Comparison of ENCODE assay signal across 1 cellular context in the genomic region with DNA sequence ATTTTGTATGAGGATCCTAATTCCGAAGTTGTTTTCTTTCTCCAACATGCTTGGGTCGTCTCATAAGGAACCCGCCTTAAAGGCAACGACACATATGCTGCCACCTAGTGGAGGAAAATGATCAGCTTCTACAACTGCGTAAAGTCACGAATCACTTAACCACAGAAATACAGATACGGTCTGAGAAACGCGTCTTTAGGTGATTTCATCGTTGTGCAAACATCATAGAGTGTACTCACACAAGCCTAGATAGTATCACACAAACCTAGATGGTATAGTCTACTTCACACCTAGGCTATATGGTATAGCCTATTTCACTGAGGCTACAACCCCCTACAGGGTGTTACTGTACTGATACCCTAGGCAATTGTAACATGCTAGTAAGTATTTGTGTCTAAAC.
A peak's percentile ranks its signal among the peaks of the same experiment; 100 is the strongest.
TF ChIP-seq lines count a peak whose summit lies in the region.

No MANE protein-coding gene starts in this region.

TF ChIP-seq in GM12878, 131 proteins besides CTCF, POLR2A, EP300 and RAD21 (continued from another document and continues in another):
- TF ChIP-seq, protein P1, sequence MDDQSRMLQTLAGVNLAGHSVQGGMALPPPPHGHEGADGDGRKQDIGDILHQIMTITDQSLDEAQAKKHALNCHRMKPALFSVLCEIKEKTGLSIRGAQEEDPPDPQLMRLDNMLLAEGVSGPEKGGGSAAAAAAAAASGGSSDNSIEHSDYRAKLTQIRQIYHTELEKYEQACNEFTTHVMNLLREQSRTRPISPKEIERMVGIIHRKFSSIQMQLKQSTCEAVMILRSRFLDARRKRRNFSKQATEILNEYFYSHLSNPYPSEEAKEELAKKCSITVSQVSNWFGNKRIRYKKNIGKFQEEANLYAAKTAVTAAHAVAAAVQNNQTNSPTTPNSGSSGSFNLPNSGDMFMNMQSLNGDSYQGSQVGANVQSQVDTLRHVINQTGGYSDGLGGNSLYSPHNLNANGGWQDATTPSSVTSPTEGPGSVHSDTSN (IDR thresholded peaks at IDR 0.05; ENCODE audit: insufficient replicate concordance, low read depth, low read length) = no peak
- peak; percentile 63; the same call in 1 of the 2 replicates for TF ChIP-seq SMARCA5 (IDR thresholded peaks at IDR 0.05)
- TF ChIP-seq POLR2AphosphoS5 (IDR thresholded peaks at IDR 0.05; ENCODE audit: low read length) = no peak
- no peak for TF ChIP-seq SIX5 (IDR thresholded peaks at IDR 0.05; ENCODE audit: low read depth, low read length, severe bottlenecking)
- TF ChIP-seq JUND (IDR thresholded peaks at IDR 0.05; ENCODE audit: low read depth, low read length) = no peak
- peak; percentile 94 for TF ChIP-seq SMC3 (IDR thresholded peaks at IDR 0.05; ENCODE audit: borderline replicate concordance, low read length)
- peak; percentile 66; the same call in 1 of the 2 replicates for TF ChIP-seq CBFB (IDR thresholded peaks at IDR 0.05; ENCODE audit: low read depth)
- TF ChIP-seq, protein P2, sequence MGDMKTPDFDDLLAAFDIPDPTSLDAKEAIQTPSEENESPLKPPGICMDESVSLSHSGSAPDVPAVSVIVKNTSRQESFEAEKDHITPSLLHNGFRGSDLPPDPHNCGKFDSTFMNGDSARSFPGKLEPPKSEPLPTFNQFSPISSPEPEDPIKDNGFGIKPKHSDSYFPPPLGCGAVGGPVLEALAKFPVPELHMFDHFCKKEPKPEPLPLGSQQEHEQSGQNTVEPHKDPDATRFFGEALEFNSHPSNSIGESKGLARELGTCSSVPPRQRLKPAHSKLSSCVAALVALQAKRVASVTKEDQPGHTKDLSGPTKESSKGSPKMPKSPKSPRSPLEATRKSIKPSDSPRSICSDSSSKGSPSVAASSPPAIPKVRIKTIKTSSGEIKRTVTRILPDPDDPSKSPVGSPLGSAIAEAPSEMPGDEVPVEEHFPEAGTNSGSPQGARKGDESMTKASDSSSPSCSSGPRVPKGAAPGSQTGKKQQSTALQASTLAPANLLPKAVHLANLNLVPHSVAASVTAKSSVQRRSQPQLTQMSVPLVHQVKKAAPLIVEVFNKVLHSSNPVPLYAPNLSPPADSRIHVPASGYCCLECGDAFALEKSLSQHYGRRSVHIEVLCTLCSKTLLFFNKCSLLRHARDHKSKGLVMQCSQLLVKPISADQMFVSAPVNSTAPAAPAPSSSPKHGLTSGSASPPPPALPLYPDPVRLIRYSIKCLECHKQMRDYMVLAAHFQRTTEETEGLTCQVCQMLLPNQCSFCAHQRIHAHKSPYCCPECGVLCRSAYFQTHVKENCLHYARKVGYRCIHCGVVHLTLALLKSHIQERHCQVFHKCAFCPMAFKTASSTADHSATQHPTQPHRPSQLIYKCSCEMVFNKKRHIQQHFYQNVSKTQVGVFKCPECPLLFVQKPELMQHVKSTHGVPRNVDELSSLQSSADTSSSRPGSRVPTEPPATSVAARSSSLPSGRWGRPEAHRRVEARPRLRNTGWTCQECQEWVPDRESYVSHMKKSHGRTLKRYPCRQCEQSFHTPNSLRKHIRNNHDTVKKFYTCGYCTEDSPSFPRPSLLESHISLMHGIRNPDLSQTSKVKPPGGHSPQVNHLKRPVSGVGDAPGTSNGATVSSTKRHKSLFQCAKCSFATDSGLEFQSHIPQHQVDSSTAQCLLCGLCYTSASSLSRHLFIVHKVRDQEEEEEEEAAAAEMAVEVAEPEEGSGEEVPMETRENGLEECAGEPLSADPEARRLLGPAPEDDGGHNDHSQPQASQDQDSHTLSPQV (IDR thresholded peaks at IDR 0.05) = no peak
- no peak for TF ChIP-seq STAT3 (IDR thresholded peaks at IDR 0.05; ENCODE audit: low read depth, low read length)
- TF ChIP-seq EED (IDR thresholded peaks at IDR 0.05; ENCODE audit: low read depth) = no peak
- no peak for TF ChIP-seq ZNF207 (IDR thresholded peaks at IDR 0.05; ENCODE audit: borderline replicate concordance)
- TF ChIP-seq NRF1 (conservative IDR thresholded peaks at IDR 0.05; ENCODE audit: low read depth, low read length) = no peak
- TF ChIP-seq NFXL1 (IDR thresholded peaks at IDR 0.05; ENCODE audit: borderline replicate concordance) = no peak
- TF ChIP-seq, protein P3, sequence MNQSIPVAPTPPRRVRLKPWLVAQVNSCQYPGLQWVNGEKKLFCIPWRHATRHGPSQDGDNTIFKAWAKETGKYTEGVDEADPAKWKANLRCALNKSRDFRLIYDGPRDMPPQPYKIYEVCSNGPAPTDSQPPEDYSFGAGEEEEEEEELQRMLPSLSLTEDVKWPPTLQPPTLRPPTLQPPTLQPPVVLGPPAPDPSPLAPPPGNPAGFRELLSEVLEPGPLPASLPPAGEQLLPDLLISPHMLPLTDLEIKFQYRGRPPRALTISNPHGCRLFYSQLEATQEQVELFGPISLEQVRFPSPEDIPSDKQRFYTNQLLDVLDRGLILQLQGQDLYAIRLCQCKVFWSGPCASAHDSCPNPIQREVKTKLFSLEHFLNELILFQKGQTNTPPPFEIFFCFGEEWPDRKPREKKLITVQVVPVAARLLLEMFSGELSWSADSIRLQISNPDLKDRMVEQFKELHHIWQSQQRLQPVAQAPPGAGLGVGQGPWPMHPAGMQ (IDR thresholded peaks at IDR 0.05; ENCODE audit: borderline replicate concordance) = no peak
- TF ChIP-seq HDAC6 (IDR thresholded peaks at IDR 0.05; ENCODE audit: unreplicated experiment) = no peak
- TF ChIP-seq YY1 (IDR thresholded peaks at IDR 0.05; ENCODE audit: low read depth, low read length) = 0 out of 2 replicates have a peak, but pooled peaks have one; percentile 26
- 0 out of 2 replicates have a peak, but pooled peaks have one; percentile 26 for TF ChIP-seq STAT1 (conservative IDR thresholded peaks at IDR 0.05)
- TF ChIP-seq CHD2 (IDR thresholded peaks at IDR 0.05; ENCODE audit: borderline replicate concordance, low read depth, low read length) = no peak
- no peak for TF ChIP-seq MYC (IDR thresholded peaks at IDR 0.05; ENCODE audit: insufficient read depth, insufficient read length, insufficient replicate concordance, low read length, severe bottlenecking)
- TF ChIP-seq RUNX3 (IDR thresholded peaks at IDR 0.05; ENCODE audit: low read length) = peak; percentile 91
- TF ChIP-seq, protein P4, sequence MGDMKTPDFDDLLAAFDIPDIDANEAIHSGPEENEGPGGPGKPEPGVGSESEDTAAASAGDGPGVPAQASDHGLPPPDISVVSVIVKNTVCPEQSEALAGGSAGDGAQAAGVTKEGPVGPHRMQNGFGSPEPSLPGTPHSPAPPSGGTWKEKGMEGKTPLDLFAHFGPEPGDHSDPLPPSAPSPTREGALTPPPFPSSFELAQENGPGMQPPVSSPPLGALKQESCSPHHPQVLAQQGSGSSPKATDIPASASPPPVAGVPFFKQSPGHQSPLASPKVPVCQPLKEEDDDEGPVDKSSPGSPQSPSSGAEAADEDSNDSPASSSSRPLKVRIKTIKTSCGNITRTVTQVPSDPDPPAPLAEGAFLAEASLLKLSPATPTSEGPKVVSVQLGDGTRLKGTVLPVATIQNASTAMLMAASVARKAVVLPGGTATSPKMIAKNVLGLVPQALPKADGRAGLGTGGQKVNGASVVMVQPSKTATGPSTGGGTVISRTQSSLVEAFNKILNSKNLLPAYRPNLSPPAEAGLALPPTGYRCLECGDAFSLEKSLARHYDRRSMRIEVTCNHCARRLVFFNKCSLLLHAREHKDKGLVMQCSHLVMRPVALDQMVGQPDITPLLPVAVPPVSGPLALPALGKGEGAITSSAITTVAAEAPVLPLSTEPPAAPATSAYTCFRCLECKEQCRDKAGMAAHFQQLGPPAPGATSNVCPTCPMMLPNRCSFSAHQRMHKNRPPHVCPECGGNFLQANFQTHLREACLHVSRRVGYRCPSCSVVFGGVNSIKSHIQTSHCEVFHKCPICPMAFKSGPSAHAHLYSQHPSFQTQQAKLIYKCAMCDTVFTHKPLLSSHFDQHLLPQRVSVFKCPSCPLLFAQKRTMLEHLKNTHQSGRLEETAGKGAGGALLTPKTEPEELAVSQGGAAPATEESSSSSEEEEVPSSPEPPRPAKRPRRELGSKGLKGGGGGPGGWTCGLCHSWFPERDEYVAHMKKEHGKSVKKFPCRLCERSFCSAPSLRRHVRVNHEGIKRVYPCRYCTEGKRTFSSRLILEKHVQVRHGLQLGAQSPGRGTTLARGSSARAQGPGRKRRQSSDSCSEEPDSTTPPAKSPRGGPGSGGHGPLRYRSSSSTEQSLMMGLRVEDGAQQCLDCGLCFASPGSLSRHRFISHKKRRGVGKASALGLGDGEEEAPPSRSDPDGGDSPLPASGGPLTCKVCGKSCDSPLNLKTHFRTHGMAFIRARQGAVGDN (IDR thresholded peaks at IDR 0.05) = 0 out of 2 replicates have a peak, but pooled peaks have one; percentile 18
- TF ChIP-seq, protein P5, sequence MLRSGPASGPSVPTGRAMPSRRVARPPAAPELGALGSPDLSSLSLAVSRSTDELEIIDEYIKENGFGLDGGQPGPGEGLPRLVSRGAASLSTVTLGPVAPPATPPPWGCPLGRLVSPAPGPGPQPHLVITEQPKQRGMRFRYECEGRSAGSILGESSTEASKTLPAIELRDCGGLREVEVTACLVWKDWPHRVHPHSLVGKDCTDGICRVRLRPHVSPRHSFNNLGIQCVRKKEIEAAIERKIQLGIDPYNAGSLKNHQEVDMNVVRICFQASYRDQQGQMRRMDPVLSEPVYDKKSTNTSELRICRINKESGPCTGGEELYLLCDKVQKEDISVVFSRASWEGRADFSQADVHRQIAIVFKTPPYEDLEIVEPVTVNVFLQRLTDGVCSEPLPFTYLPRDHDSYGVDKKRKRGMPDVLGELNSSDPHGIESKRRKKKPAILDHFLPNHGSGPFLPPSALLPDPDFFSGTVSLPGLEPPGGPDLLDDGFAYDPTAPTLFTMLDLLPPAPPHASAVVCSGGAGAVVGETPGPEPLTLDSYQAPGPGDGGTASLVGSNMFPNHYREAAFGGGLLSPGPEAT (IDR thresholded peaks at IDR 0.05; ENCODE audit: low read depth) = peak; percentile 35; the same call in 1 of the 2 replicates
- no peak for TF ChIP-seq SPI1 (IDR thresholded peaks at IDR 0.05; ENCODE audit: borderline replicate concordance, insufficient read depth, low read depth, low read length)
- TF ChIP-seq FOXK2 (IDR thresholded peaks at IDR 0.05) = peak; percentile 83
- TF ChIP-seq NR2C2 (IDR thresholded peaks at IDR 0.05; ENCODE audit: borderline replicate concordance, control insufficient read depth, insufficient read length, low read depth) = no peak
- TF ChIP-seq, protein P6, sequence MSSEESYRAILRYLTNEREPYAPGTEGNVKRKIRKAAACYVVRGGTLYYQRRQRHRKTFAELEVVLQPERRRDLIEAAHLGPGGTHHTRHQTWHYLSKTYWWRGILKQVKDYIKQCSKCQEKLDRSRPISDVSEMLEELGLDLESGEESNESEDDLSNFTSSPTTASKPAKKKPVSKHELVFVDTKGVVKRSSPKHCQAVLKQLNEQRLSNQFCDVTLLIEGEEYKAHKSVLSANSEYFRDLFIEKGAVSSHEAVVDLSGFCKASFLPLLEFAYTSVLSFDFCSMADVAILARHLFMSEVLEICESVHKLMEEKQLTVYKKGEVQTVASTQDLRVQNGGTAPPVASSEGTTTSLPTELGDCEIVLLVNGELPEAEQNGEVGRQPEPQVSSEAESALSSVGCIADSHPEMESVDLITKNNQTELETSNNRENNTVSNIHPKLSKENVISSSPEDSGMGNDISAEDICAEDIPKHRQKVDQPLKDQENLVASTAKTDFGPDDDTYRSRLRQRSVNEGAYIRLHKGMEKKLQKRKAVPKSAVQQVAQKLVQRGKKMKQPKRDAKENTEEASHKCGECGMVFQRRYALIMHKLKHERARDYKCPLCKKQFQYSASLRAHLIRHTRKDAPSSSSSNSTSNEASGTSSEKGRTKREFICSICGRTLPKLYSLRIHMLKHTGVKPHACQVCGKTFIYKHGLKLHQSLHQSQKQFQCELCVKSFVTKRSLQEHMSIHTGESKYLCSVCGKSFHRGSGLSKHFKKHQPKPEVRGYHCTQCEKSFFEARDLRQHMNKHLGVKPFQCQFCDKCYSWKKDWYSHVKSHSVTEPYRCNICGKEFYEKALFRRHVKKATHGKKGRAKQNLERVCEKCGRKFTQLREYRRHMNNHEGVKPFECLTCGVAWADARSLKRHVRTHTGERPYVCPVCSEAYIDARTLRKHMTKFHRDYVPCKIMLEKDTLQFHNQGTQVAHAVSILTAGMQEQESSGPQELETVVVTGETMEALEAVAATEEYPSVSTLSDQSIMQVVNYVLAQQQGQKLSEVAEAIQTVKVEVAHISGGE (CRISPR knock-in tag; IDR thresholded peaks at IDR 0.05) = no peak
- TF ChIP-seq TARDBP (IDR thresholded peaks at IDR 0.05; ENCODE audit: borderline replicate concordance) = no peak
- TF ChIP-seq, protein P7, sequence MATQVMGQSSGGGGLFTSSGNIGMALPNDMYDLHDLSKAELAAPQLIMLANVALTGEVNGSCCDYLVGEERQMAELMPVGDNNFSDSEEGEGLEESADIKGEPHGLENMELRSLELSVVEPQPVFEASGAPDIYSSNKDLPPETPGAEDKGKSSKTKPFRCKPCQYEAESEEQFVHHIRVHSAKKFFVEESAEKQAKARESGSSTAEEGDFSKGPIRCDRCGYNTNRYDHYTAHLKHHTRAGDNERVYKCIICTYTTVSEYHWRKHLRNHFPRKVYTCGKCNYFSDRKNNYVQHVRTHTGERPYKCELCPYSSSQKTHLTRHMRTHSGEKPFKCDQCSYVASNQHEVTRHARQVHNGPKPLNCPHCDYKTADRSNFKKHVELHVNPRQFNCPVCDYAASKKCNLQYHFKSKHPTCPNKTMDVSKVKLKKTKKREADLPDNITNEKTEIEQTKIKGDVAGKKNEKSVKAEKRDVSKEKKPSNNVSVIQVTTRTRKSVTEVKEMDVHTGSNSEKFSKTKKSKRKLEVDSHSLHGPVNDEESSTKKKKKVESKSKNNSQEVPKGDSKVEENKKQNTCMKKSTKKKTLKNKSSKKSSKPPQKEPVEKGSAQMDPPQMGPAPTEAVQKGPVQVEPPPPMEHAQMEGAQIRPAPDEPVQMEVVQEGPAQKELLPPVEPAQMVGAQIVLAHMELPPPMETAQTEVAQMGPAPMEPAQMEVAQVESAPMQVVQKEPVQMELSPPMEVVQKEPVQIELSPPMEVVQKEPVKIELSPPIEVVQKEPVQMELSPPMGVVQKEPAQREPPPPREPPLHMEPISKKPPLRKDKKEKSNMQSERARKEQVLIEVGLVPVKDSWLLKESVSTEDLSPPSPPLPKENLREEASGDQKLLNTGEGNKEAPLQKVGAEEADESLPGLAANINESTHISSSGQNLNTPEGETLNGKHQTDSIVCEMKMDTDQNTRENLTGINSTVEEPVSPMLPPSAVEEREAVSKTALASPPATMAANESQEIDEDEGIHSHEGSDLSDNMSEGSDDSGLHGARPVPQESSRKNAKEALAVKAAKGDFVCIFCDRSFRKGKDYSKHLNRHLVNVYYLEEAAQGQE (IDR thresholded peaks at IDR 0.05; ENCODE audit: low read depth, low read length) = no peak
- no peak for TF ChIP-seq MTA3 (IDR thresholded peaks at IDR 0.05; ENCODE audit: borderline replicate concordance, low read length)
- TF ChIP-seq IKZF1 (conservative IDR thresholded peaks at IDR 0.05) = 0 out of 2 replicates have a peak, but pooled peaks have one; percentile 40
- TF ChIP-seq LARP7 (IDR thresholded peaks at IDR 0.05) = no peak
- TF ChIP-seq GATAD2B (conservative IDR thresholded peaks at IDR 0.05; ENCODE audit: low read depth) = 0 out of 2 replicates have a peak, but pooled peaks have one; percentile 14
- peak; percentile 57; the same call in 1 of the 2 replicates for TF ChIP-seq DPF2 (IDR thresholded peaks at IDR 0.05)
- TF ChIP-seq SUZ12 (IDR thresholded peaks at IDR 0.05; ENCODE audit: unreplicated experiment) = no peak
- peak; percentile 33 to 37; a peak in 2 of 4 replicates for TF ChIP-seq IKZF2 (IDR thresholded peaks at IDR 0.05)
- TF ChIP-seq MTA2 (IDR thresholded peaks at IDR 0.05; ENCODE audit: low read depth) = peak; percentile 53; the same call in 1 of the 2 replicates
- peak; percentile 42; the same call in 1 of the 2 replicates for TF ChIP-seq JUNB (IDR thresholded peaks at IDR 0.05)
- no peak for TF ChIP-seq NFIC (IDR thresholded peaks at IDR 0.05; ENCODE audit: low read depth, low read length)
